30 cellular contexts compared by ENCODE assay signal in genomic region chr13:31321457-31321856, GRCh38.
"Had no signal": no experiment of that assay in that cellular context is flagged by ENCODE, and none has a peak within 500 bp of the region (broad histone marks: within the 10 kb centered on the region; RNA-seq: fewer than 3 reads in every experiment).

No MANE protein-coding gene starts in this region.

- H3K4me2 ChIP-seq: hepatocyte had no signal

- H3K4me3 ChIP-seq: coronary artery, dorsolateral prefrontal cortex, gastrocnemius medialis, hepatocyte, skin epidermis, upper lobe of left lung had no signal

- H3K27me3 Mint-ChIP-seq: activated CD4-positive, alpha-beta memory T cell treated with anti-CD3 and anti-CD28 coated beads for 36 hours; activated CD4-positive, alpha-beta T cell treated with anti-CD3 and anti-CD28 coated beads, Interleukin-2, amount 10 ng/mL, durations not matched to agents 24 days and 14 days; activated naive CD4-positive, alpha-beta T cell treated with anti-CD3 and anti-CD28 coated beads, Interleukin-2, amount 10 ng/mL, durations not matched to agents 7 days and 5 days; activated naive CD8-positive, alpha-beta T cell treated with anti-CD3 and anti-CD28 coated beads, Interleukin-2, amount 10 ng/mL, durations not matched to agents 7 days and 5 days; activated T-cell treated with anti-CD3 and anti-CD28 coated beads, Interleukin-2, amount 50 U/mL, for 24 hours; stimulated activated naive CD8-positive, alpha-beta T cell treated with anti-CD3 and anti-CD28 coated beads, Interleukin-15, amount 100 ng/mL, for 72 hours; T-helper 17 cell had no signal

- H3K27me3 ChIP-seq: brain microvascular endothelial cell, dorsolateral prefrontal cortex, gastrocnemius medialis, hepatocyte, upper lobe of left lung had no signal

- H3K9me3 Mint-ChIP-seq: activated CD4-positive, alpha-beta T cell treated with anti-CD3 and anti-CD28 coated beads, Interleukin-2, amount 10 ng/mL, durations not matched to agents 24 days and 14 days; activated naive CD4-positive, alpha-beta T cell treated with anti-CD3 and anti-CD28 coated beads, Interleukin-2, amount 10 ng/mL, durations not matched to agents 7 days and 5 days; natural killer cell; stimulated activated naive CD8-positive, alpha-beta T cell treated with anti-CD3 and anti-CD28 coated beads, Interleukin-15, amount 100 ng/mL, for 72 hours had no signal

- H3K79me2 ChIP-seq: hepatocyte had no signal

- H2AFZ ChIP-seq: hepatocyte had no signal

- H3K36me3 Mint-ChIP-seq: activated naive CD4-positive, alpha-beta T cell treated with anti-CD3 and anti-CD28 coated beads, Interleukin-2, amount 10 ng/mL, durations not matched to agents 7 days and 5 days; natural killer cell had no signal

- H3K36me3 ChIP-seq: brain microvascular endothelial cell, gastrocnemius medialis, WERI-Rb-1 had no signal

- H3K4me1 Mint-ChIP-seq: activated CD4-positive, alpha-beta T cell treated with anti-CD3 and anti-CD28 coated beads, Interleukin-2, amount 10 ng/mL, durations not matched to agents 24 days and 14 days; activated naive CD4-positive, alpha-beta T cell treated with anti-CD3 and anti-CD28 coated beads, Interleukin-2, amount 10 ng/mL, durations not matched to agents 7 days and 5 days; activated naive CD8-positive, alpha-beta T cell treated with anti-CD3 and anti-CD28 coated beads, Interleukin-2, amount 10 ng/mL, durations not matched to agents 7 days and 5 days; natural killer cell; stimulated activated naive CD8-positive, alpha-beta T cell treated with anti-CD3 and anti-CD28 coated beads, Interleukin-15, amount 100 ng/mL, for 72 hours; T-helper 17 cell had no signal

- DNase-seq: activated CD4-positive, alpha-beta memory T cell treated with anti-CD3 and anti-CD28 coated beads for 36 hours; activated CD4-positive, alpha-beta T cell treated with anti-CD3 and anti-CD28 coated beads, Interleukin-2, amount 10 ng/mL, durations not matched to agents 24 days and 14 days; activated CD4-positive, CD25-positive, alpha-beta regulatory T cell treated with anti-CD3 and anti-CD28 coated beads, Interleukin-2, amount 50 U/mL, for 72 hours; activated CD8-positive, alpha-beta memory T cell treated with anti-CD3 and anti-CD28 coated beads, Interleukin-2, amount 50 U/mL, for 48 hours; activated gamma-delta T cell; activated naive CD4-positive, alpha-beta T cell treated with anti-CD3 and anti-CD28 coated beads, Interleukin-2, amount 10 ng/mL, durations not matched to agents 7 days and 5 days; activated naive CD8-positive, alpha-beta T cell treated with anti-CD3 and anti-CD28 coated beads, Interleukin-2, amount 10 ng/mL, durations not matched to agents 7 days and 5 days; activated T-cell treated with anti-CD3 and anti-CD28 coated beads, Interleukin-2, amount 50 U/mL, for 24 hours; amniotic stem cell; dorsolateral prefrontal cortex; effector memory CD4-positive, alpha-beta T cell; islet precursor cell; left colon; midbrain; natural killer cell; posterior cingulate gyrus; retina; stimulated activated CD4-positive, alpha-beta T cell treated with anti-CD3 and anti-CD28 coated beads, Interleukin-12 subunit alpha, Interleukin-12 subunit beta, amount 100 ng/mL, for 4 hours; stimulated activated CD4-positive, alpha-beta T cell treated with anti-CD3 and anti-CD28 coated beads, Interleukin-4, amount 100 ng/mL, for 1 hour; stimulated activated naive CD8-positive, alpha-beta T cell treated with anti-CD3 and anti-CD28 coated beads, Interleukin-15, amount 100 ng/mL, for 72 hours; substantia nigra; T-helper 17 cell; T1000; upper lobe of left lung; WERI-Rb-1 had no signal

- H3K27ac Mint-ChIP-seq: activated CD4-positive, alpha-beta memory T cell treated with anti-CD3 and anti-CD28 coated beads for 36 hours; activated CD4-positive, alpha-beta T cell treated with anti-CD3 and anti-CD28 coated beads, Interleukin-2, amount 10 ng/mL, durations not matched to agents 24 days and 14 days; activated naive CD4-positive, alpha-beta T cell treated with anti-CD3 and anti-CD28 coated beads, Interleukin-2, amount 10 ng/mL, durations not matched to agents 7 days and 5 days; activated naive CD8-positive, alpha-beta T cell treated with anti-CD3 and anti-CD28 coated beads, Interleukin-2, amount 10 ng/mL, durations not matched to agents 7 days and 5 days; activated T-cell treated with anti-CD3 and anti-CD28 coated beads, Interleukin-2, amount 50 U/mL, for 24 hours; natural killer cell; stimulated activated naive CD8-positive, alpha-beta T cell treated with anti-CD3 and anti-CD28 coated beads, Interleukin-15, amount 100 ng/mL, for 72 hours; T-helper 17 cell had no signal

- H3K4me3 Mint-ChIP-seq: activated CD4-positive, alpha-beta memory T cell treated with anti-CD3 and anti-CD28 coated beads for 36 hours; activated CD4-positive, alpha-beta T cell treated with anti-CD3 and anti-CD28 coated beads, Interleukin-2, amount 10 ng/mL, durations not matched to agents 24 days and 14 days; activated naive CD4-positive, alpha-beta T cell treated with anti-CD3 and anti-CD28 coated beads, Interleukin-2, amount 10 ng/mL, durations not matched to agents 7 days and 5 days; activated naive CD8-positive, alpha-beta T cell treated with anti-CD3 and anti-CD28 coated beads, Interleukin-2, amount 10 ng/mL, durations not matched to agents 7 days and 5 days; activated T-cell treated with anti-CD3 and anti-CD28 coated beads, Interleukin-2, amount 50 U/mL, for 24 hours; natural killer cell; stimulated activated naive CD8-positive, alpha-beta T cell treated with anti-CD3 and anti-CD28 coated beads, Interleukin-15, amount 100 ng/mL, for 72 hours; T-helper 17 cell had no signal

- ATAC-seq: left colon; natural killer cell; stimulated activated naive CD8-positive, alpha-beta T cell treated with anti-CD3 and anti-CD28 coated beads, Interleukin-15, amount 100 ng/mL, for 72 hours; T-helper 17 cell had no signal

- H3K27ac ChIP-seq: brain microvascular endothelial cell, coronary artery, dorsolateral prefrontal cortex, gastrocnemius medialis, hepatocyte, skin epidermis, upper lobe of left lung, WERI-Rb-1 had no signal

- H3K9me3 ChIP-seq: gastrocnemius medialis had no signal

- H3K4me1 ChIP-seq: upper lobe of left lung had no signal
